1 cellular context compared by ENCODE assay signal in genomic region chr14:75547552-75548250, GRCh38.
TF ChIP-seq lines count a peak whose summit lies in the region.

No MANE protein-coding gene starts in this region.

TF ChIP-seq in SK-N-SH treated with all-trans-retinoic acid at 6 μM for 48 hours, 23 proteins besides CTCF, POLR2A, EP300 and RAD21 (continued from another document):
- TF ChIP-seq, protein P1, sequence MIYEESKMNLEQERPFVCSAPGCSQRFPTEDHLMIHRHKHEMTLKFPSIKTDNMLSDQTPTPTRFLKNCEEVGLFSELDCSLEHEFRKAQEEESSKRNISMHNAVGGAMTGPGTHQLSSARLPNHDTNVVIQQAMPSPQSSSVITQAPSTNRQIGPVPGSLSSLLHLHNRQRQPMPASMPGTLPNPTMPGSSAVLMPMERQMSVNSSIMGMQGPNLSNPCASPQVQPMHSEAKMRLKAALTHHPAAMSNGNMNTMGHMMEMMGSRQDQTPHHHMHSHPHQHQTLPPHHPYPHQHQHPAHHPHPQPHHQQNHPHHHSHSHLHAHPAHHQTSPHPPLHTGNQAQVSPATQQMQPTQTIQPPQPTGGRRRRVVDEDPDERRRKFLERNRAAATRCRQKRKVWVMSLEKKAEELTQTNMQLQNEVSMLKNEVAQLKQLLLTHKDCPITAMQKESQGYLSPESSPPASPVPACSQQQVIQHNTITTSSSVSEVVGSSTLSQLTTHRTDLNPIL (CRISPR knock-in tag; IDR thresholded peaks at IDR 0.05; ENCODE audit: low read depth), result no peak
- TF ChIP-seq, protein P2, sequence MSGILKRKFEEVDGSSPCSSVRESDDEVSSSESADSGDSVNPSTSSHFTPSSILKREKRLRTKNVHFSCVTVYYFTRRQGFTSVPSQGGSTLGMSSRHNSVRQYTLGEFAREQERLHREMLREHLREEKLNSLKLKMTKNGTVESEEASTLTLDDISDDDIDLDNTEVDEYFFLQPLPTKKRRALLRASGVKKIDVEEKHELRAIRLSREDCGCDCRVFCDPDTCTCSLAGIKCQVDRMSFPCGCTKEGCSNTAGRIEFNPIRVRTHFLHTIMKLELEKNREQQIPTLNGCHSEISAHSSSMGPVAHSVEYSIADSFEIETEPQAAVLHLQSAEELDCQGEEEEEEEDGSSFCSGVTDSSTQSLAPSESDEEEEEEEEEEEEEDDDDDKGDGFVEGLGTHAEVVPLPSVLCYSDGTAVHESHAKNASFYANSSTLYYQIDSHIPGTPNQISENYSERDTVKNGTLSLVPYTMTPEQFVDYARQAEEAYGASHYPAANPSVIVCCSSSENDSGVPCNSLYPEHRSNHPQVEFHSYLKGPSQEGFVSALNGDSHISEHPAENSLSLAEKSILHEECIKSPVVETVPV (CRISPR knock-in tag; IDR thresholded peaks at IDR 0.05), result no peak
